Comparison of ENCODE assay signal across 8 cellular contexts in the genomic region with DNA sequence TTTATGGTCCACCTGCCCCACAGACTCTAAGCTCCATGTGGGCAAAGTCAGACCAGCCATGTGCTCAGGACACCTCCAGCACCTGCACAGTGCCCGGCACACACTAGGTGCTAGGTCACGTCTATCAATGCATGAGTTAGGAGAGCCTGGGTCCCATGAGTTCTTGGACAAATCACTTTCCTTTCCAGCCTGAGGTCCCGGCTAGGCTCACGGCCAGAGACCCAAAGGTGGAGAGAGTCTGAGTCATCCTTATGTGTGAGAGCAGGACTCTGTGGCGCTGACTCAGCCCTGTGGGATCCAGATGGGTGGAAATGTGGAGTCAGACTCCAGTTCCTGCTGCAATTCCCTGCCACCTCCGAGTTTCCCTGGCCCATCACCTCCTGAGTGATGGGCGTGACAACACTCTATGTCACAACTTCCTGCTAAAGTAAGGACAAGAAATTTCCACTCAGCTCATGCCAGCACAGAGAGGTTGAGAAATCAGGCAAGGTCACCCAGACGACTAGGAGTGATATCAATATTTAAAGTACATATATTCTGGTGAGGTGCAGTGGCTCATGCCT. TPM values are rescaled to one million over a fixed set of nuclear protein-coding genes. Genes with fewer than 3 reads are reported as not detected.
DNase-seq lines count a peak whose midpoint lies in the region; ATAC-seq and TF ChIP-seq lines count a peak whose summit lies in the region.

No MANE protein-coding gene starts in this region.

- H3K4me3 ChIP-seq in right atrium auricular region (no peak overlapping the region), stomach smooth muscle (ENCODE audit: low read length in 2 of 2) (no peak overlapping the region)

- H3K27me3 ChIP-seq in right atrium auricular region (no peaks in the 10 kb centered on the region), stomach smooth muscle (ENCODE audit: control insufficient read depth in 1 of 2, insufficient read depth in 2 of 2, low read length in 2 of 2) (peaks cover 0 to 3% of the 10 kb centered on the region in 2 donors)

- peak overlapping the region; percentile 35 for H3K4me3 Mint-ChIP-seq in activated naive CD8-positive, alpha-beta T cell treated with anti-CD3 and anti-CD28 coated beads, Interleukin-2, amount 50 U/mL, for 24 hours

- no peaks in the 10 kb centered on the region for H3K9me3 Mint-ChIP-seq in activated naive CD8-positive, alpha-beta T cell treated with anti-CD3 and anti-CD28 coated beads, Interleukin-2, amount 50 U/mL, for 24 hours

- ATAC-seq in activated naive CD8-positive, alpha-beta T cell treated with anti-CD3 and anti-CD28 coated beads, Interleukin-2, amount 50 U/mL, for 24 hours: peak; percentile 22
- ATAC-seq in HG03571 (IDR thresholded peaks at IDR 0.05; ENCODE audit: unreplicated experiment): no peak

- H3K36me3 ChIP-seq in right atrium auricular region: no peaks in the 10 kb centered on the region
- H3K36me3 ChIP-seq in stomach smooth muscle (ENCODE audit: control insufficient read depth in 2 of 2, insufficient read depth in 2 of 2, low read length in 2 of 2): no peaks in the 10 kb centered on the region

- no peak for TF ChIP-seq CTCF in right atrium auricular region (IDR thresholded peaks at IDR 0.05)

- peaks cover 6% of the 10 kb centered on the region for H3K27me3 Mint-ChIP-seq in activated naive CD8-positive, alpha-beta T cell treated with anti-CD3 and anti-CD28 coated beads, Interleukin-2, amount 50 U/mL, for 24 hours

- H3K27ac ChIP-seq in right atrium auricular region (peak overlapping the region; percentile 28 to 64), stomach smooth muscle (ENCODE audit: low read length) (peak overlapping the region; percentile 41)

- H3K9ac ChIP-seq in stomach smooth muscle (ENCODE audit: low read length in 2 of 2): peak overlapping the region in 1 of 2 donors; percentile 29

- H3K27ac Mint-ChIP-seq in activated naive CD8-positive, alpha-beta T cell treated with anti-CD3 and anti-CD28 coated beads, Interleukin-2, amount 50 U/mL, for 24 hours: peak overlapping the region; percentile 71

- peaks cover 52% of the 10 kb centered on the region for H3K4me1 Mint-ChIP-seq in activated naive CD8-positive, alpha-beta T cell treated with anti-CD3 and anti-CD28 coated beads, Interleukin-2, amount 50 U/mL, for 24 hours

- H3K36me3 Mint-ChIP-seq in activated naive CD8-positive, alpha-beta T cell treated with anti-CD3 and anti-CD28 coated beads, Interleukin-2, amount 50 U/mL, for 24 hours (ENCODE audit: low read depth): no peaks in the 10 kb centered on the region

- peak; percentile 59 for DNase-seq in stimulated activated CD4-positive, alpha-beta T cell treated with anti-CD3 and anti-CD28 coated beads, Interleukin-1b, Interleukin-23, amount 100 ng/mL, for 48 hours
- DNase-seq in stimulated activated CD4-positive, alpha-beta T cell treated with anti-CD3 and anti-CD28 coated beads, Interleukin-2, amount 100 ng/mL, for 48 hours: no peak
- DNase-seq in activated naive CD8-positive, alpha-beta T cell treated with anti-CD3 and anti-CD28 coated beads, Interleukin-2, amount 50 U/mL, for 24 hours: peak; percentile 63
- peak; percentile 98 for DNase-seq in right atrium auricular region (ENCODE audit: low spot score)
- no peak for DNase-seq in NCI-H446 treated with DMSO at 0.1 percent for 48 hours (lab: John Stamatoyannopoulos, UW)
- DNase-seq in cerebellar cortex (ENCODE audit: low spot score): no peak

- no peaks in the 10 kb centered on the region for H3K9me3 ChIP-seq in right atrium auricular region
- no peaks in the 10 kb centered on the region for H3K9me3 ChIP-seq in stomach smooth muscle (ENCODE audit: control insufficient read depth in 2 of 2, low read length in 2 of 2)

- peaks cover 0 to 62% of the 10 kb centered on the region in 2 donors for H3K4me1 ChIP-seq in right atrium auricular region
- peaks cover 49% of the 10 kb centered on the region for H3K4me1 ChIP-seq in stomach smooth muscle (ENCODE audit: control insufficient read depth, insufficient read depth, low read length)

RNA-seq across cellular contexts. Expression of gene ST6GALNAC4, which starts 2.5 kb away (rescaled TPM):
- total RNA-seq in right atrium auricular region: 10 to 100 TPM; 31.7 to 59.0 TPM

RNA-seq across cellular contexts. Expression of gene PIP5KL1, which starts 11.2 kb away (rescaled TPM):
- total RNA-seq in right atrium auricular region: under 1 TPM in 1 of 2 donors, not detected in 1; 0.20 TPM

RNA-seq across cellular contexts. Expression of gene DPM2, which starts 18.3 kb away (rescaled TPM):
- 10 to 100 TPM in 1 of 2 donors, 1 to 10 TPM in 1; 4.7 to 11.4 TPM for total RNA-seq in right atrium auricular region

RNA-seq across cellular contexts. Expression of gene ST6GALNAC6, which starts 19.9 kb away (rescaled TPM):
- total RNA-seq in right atrium auricular region: 100 to 1,000 TPM in 1 of 2 donors, 10 to 100 TPM in 1; 68.2 to 106 TPM

RNA-seq across cellular contexts. Expression of gene AK1, which starts 41.9 kb away (rescaled TPM):
- 100 to 1,000 TPM; 263 to 398 TPM for total RNA-seq in right atrium auricular region

Comparison
In these comparisons a context has a peak if more than half of its experiments do, and no peak if none do; other contexts are left out.
1. DNase-seq: peak in stimulated activated CD4-positive, alpha-beta T cell treated with anti-CD3 and anti-CD28 coated beads, Interleukin-1b, Interleukin-23, amount 100 ng/mL, for 48 hours (single experiment), activated naive CD8-positive, alpha-beta T cell treated with anti-CD3 and anti-CD28 coated beads, Interleukin-2, amount 50 U/mL, for 24 hours (single experiment) and right atrium auricular region (single experiment); none in stimulated activated CD4-positive, alpha-beta T cell treated with anti-CD3 and anti-CD28 coated beads, Interleukin-2, amount 100 ng/mL, for 48 hours (0 of 2), NCI-H446 treated with DMSO at 0.1 percent for 48 hours (single experiment) and cerebellar cortex (single experiment).